1 cellular context compared by ENCODE assay signal in the genomic region with DNA sequence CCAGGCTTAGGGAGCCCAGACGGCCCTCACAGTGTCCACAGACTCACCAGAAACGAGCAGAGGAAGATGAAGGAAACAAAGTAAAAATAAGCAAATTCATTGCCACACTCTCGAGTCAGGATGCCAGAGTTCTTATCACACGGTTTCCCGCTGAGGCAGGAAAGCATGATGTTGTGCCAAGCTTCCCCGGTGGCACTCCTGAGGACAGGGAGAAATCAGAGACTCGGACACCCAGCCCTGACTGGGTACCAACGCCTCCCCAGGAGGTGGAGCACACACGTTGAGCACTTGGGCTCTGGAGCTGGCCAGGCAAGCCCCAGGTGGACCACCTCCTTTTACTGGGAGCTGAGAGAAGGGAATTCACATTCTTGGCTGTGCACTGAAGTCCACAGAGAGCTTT.
TF ChIP-seq lines count a peak whose summit lies in the region.

No MANE protein-coding gene starts in this region.

TF ChIP-seq in IMR-90, 13 proteins besides CTCF, POLR2A, EP300 and RAD21 (continued from another document):
- TF ChIP-seq BHLHE40 (IDR thresholded peaks at IDR 0.05; ENCODE audit: low read depth, low read length) (no peak), RFX5 (IDR thresholded peaks at IDR 0.05; ENCODE audit: low read depth, low read length) (no peak)
